20 cellular contexts compared by ENCODE assay signal in the genomic region with DNA sequence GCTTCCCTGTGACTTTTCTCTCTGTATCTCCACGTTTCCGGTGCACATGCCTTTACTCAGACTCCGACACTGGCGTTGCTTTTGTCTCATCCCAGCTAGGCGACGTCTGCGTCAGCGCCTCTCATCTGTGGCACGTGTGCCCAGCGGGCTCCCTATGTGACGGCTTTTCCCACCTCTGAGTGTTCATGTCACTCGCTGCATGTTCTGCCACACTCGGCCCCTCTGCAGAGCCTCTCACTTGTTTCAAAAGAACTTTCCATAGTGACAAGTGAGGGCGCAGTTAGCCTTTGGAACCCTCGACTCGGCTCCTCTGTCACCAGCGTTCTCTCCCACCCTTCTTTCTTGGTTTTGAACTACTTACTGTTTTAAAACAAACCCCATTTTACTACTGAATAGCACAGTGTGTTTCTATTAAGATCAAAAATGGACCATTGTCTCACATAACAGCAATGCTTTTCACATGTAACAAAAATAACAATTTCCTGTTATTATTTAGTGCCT.
A peak's percentile ranks its signal among the peaks of the same experiment; 100 is the strongest.
DNase-seq lines count a peak whose midpoint lies in the region; ATAC-seq and TF ChIP-seq lines count a peak whose summit lies in the region.
"Had no signal": no experiment of that assay in that cellular context is flagged by ENCODE, and none has a peak within 500 bp of the region (broad histone marks: within the 10 kb centered on the region; RNA-seq: fewer than 3 reads in every experiment).

No MANE protein-coding gene starts in this region.

- ATAC-seq in activated CD8-positive, alpha-beta T cell treated with anti-CD3 and anti-CD28 coated beads for 36 hours = no peak
- no peak for ATAC-seq in activated CD8-positive, alpha-beta T cell treated with anti-CD3 and anti-CD28 coated beads, Interleukin-2, amount 10 ng/mL, durations not matched to agents 7 days and 5 days
- ATAC-seq in naive B cell (ENCODE audit: low read depth in 2 of 2) (no peak), GM21717 (IDR thresholded peaks at IDR 0.05; ENCODE audit: unreplicated experiment) (no peak)
- ATAC-seq: esophagus mucosa, K562, Panc1 had no signal

- POLR2A ChIA-PET in activated CD8-positive, alpha-beta T cell treated with anti-CD3 and anti-CD28 coated beads for 36 hours (lab: Charles Lee) = no interaction called here
- POLR2A ChIA-PET in activated CD8-positive, alpha-beta T cell treated with anti-CD3 and anti-CD28 coated beads, Interleukin-2, amount 10 ng/mL, durations not matched to agents 7 days and 5 days (lab: Charles Lee) = no interaction called here

- no peak for TF ChIP-seq CTCF in activated CD8-positive, alpha-beta T cell treated with anti-CD3 and anti-CD28 coated beads for 36 hours (IDR thresholded peaks at IDR 0.05)

- CTCF ChIA-PET in activated CD8-positive, alpha-beta T cell treated with anti-CD3 and anti-CD28 coated beads for 36 hours (lab: Charles Lee) = interaction anchor here (2.2 kb wide), 1 partner anchor 91 kb away, joined by 8 read pairs; no protein-coding TSS in a partner anchor
- CTCF ChIA-PET in activated CD8-positive, alpha-beta T cell treated with anti-CD3 and anti-CD28 coated beads, Interleukin-2, amount 10 ng/mL, durations not matched to agents 7 days and 5 days (lab: Charles Lee) = no interaction called here

- no peak overlapping the region for H3K4me3 Mint-ChIP-seq in activated CD8-positive, alpha-beta T cell treated with anti-CD3 and anti-CD28 coated beads for 36 hours
- no peak overlapping the region for H3K4me3 Mint-ChIP-seq in activated CD8-positive, alpha-beta T cell treated with anti-CD3 and anti-CD28 coated beads, Interleukin-2, amount 10 ng/mL, durations not matched to agents 7 days and 5 days
- peak overlapping the region in 3 of 8 donors; percentile 2 to 38 (median 25) for H3K4me3 Mint-ChIP-seq in naive B cell
- H3K4me3 Mint-ChIP-seq: mesothelial cell of epicardium had no signal

- intact Hi-C loops in activated CD8-positive, alpha-beta T cell treated with anti-CD3 and anti-CD28 coated beads for 36 hours (cut with micrococcal nuclease) = no loop called here

- H3K4me1 Mint-ChIP-seq in activated CD8-positive, alpha-beta T cell treated with anti-CD3 and anti-CD28 coated beads for 36 hours (ENCODE audit: low read depth) = peaks cover 16% of the 10 kb centered on the region
- H3K4me1 Mint-ChIP-seq in activated CD8-positive, alpha-beta T cell treated with anti-CD3 and anti-CD28 coated beads, Interleukin-2, amount 10 ng/mL, durations not matched to agents 7 days and 5 days (ENCODE audit: low read depth) = peaks cover 7% of the 10 kb centered on the region
- H3K4me1 Mint-ChIP-seq in naive B cell = peaks cover 30 to 60% (median 36%) of the 10 kb centered on the region in 3 donors
- H3K4me1 Mint-ChIP-seq: mesothelial cell of epicardium had no signal

- H3K36me3 Mint-ChIP-seq in activated CD8-positive, alpha-beta T cell treated with anti-CD3 and anti-CD28 coated beads for 36 hours (ENCODE audit: low read depth) = peaks cover 49% of the 10 kb centered on the region
- H3K36me3 Mint-ChIP-seq in activated CD8-positive, alpha-beta T cell treated with anti-CD3 and anti-CD28 coated beads, Interleukin-2, amount 10 ng/mL, durations not matched to agents 7 days and 5 days (ENCODE audit: low read depth) = peaks cover 63% of the 10 kb centered on the region
- H3K36me3 Mint-ChIP-seq in naive B cell = peaks cover 29 to 39% of the 10 kb centered on the region in 2 donors

- peak overlapping the region; percentile 51 for H3K27ac ChIP-seq in cingulate gyrus (ENCODE audit: low read depth, low read length)
- H3K27ac ChIP-seq: HL-60, pancreas had no signal

- H3K9me3 Mint-ChIP-seq in activated CD8-positive, alpha-beta T cell treated with anti-CD3 and anti-CD28 coated beads for 36 hours = no peaks in the 10 kb centered on the region
- no peaks in the 10 kb centered on the region for H3K9me3 Mint-ChIP-seq in activated CD8-positive, alpha-beta T cell treated with anti-CD3 and anti-CD28 coated beads, Interleukin-2, amount 10 ng/mL, durations not matched to agents 7 days and 5 days (ENCODE audit: insufficient read depth)
- no peaks in the 10 kb centered on the region for H3K9me3 Mint-ChIP-seq in naive B cell
- H3K9me3 Mint-ChIP-seq: CD8-positive, alpha-beta memory T cell had no signal

- peak overlapping the region; percentile 6 for H3K27ac Mint-ChIP-seq in activated CD8-positive, alpha-beta T cell treated with anti-CD3 and anti-CD28 coated beads for 36 hours
- H3K27ac Mint-ChIP-seq in activated CD8-positive, alpha-beta T cell treated with anti-CD3 and anti-CD28 coated beads, Interleukin-2, amount 10 ng/mL, durations not matched to agents 7 days and 5 days = no peak overlapping the region
- H3K27ac Mint-ChIP-seq in naive B cell = peak overlapping the region; percentile 68 to 98 (median 92)
- H3K27ac Mint-ChIP-seq: mesothelial cell of epicardium had no signal

- H3K27me3 Mint-ChIP-seq in activated CD8-positive, alpha-beta T cell treated with anti-CD3 and anti-CD28 coated beads for 36 hours = no peaks in the 10 kb centered on the region
- H3K27me3 Mint-ChIP-seq in activated CD8-positive, alpha-beta T cell treated with anti-CD3 and anti-CD28 coated beads, Interleukin-2, amount 10 ng/mL, durations not matched to agents 7 days and 5 days (ENCODE audit: low read depth) = no peaks in the 10 kb centered on the region
- H3K27me3 Mint-ChIP-seq in naive B cell = no peaks in the 10 kb centered on the region
- H3K27me3 Mint-ChIP-seq: CD8-positive, alpha-beta memory T cell had no signal

- no peak for DNase-seq in activated CD8-positive, alpha-beta T cell treated with anti-CD3 and anti-CD28 coated beads for 36 hours
- no peak for DNase-seq in activated CD8-positive, alpha-beta T cell treated with anti-CD3 and anti-CD28 coated beads, Interleukin-2, amount 10 ng/mL, durations not matched to agents 7 days and 5 days
- no peak for DNase-seq in naive B cell
- peak; percentile 90 for DNase-seq in superior temporal gyrus (ENCODE audit: extremely low spot score)
- DNase-seq in NCI-H524 (lab: John Stamatoyannopoulos, UW) = no peak
- no peak for DNase-seq in Kasumi-1 (lab: John Stamatoyannopoulos, UW)
- DNase-seq: activated naive CD4-positive, alpha-beta T cell treated with Interleukin-2 at 50 U/mL for 16 hours; CD8-positive, alpha-beta memory T cell; dermis blood vessel endothelial cell; NCI-H1092; NCI-H748 treated with DMSO at 0.1 percent for 48 hours; stimulated activated naive CD4-positive, alpha-beta T cell treated with Interleukin-2 at 50 U/mL for 16 hours had no signal
